9 cellular contexts compared by ENCODE assay signal in the genomic region with DNA sequence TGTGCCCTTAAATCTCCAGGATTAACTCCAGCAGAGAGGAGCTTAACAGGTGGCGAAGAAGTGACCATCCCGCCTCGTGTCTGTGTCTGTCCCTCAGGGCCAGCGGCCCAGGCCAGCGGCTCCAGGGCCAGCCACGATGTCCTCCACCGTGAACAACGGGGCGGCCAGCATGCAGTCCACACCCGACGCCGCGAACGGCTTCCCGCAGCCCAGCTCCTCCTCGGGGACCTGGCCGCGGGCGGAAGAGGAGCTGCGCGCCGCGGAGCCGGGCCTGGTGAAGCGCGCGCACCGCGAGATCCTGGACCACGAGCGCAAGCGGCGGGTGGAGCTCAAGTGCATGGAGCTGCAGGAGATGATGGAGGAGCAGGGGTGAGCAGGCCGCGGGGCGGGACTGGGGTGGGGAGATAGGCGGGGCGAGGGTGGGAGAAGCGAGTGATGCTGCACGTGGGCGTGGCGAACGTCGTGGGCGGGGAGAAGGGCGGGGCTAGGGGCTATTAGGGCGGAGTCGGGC. TPM values are rescaled to one million over a fixed set of nuclear protein-coding genes. Genes with fewer than 3 reads are reported as not detected.
DNase-seq lines count a peak whose midpoint lies in the region; ATAC-seq and TF ChIP-seq lines count a peak whose summit lies in the region.
"Had no signal": no experiment of that assay in that cellular context is flagged by ENCODE, and none has a peak within 500 bp of the region (broad histone marks: within the 10 kb centered on the region; RNA-seq: fewer than 3 reads in every experiment).

No MANE protein-coding gene starts in this region.

- no peak overlapping the region for H3K27ac Mint-ChIP-seq in T-helper 17 cell

- peaks cover 5% of the 10 kb centered on the region for H3K27me3 ChIP-seq in HL-60 (ENCODE audit: insufficient read depth, poor library complexity, severe bottlenecking)
- H3K27me3 ChIP-seq in right cardiac atrium (ENCODE audit: control insufficient read depth, insufficient read depth): no peaks in the 10 kb centered on the region

- H3K4me3 Mint-ChIP-seq in T-helper 17 cell: peak overlapping the region; percentile 74

- H3K27ac ChIP-seq in HL-60 (replicated peaks) (no peak overlapping the region), right cardiac atrium (ENCODE audit: low read length) (no peak overlapping the region)

- no peaks in the 10 kb centered on the region for H3K4me1 ChIP-seq in right cardiac atrium (ENCODE audit: control insufficient read depth, insufficient read depth, low read length)

- H3K27me3 Mint-ChIP-seq in T-helper 17 cell: peaks cover 47% of the 10 kb centered on the region

- no peaks in the 10 kb centered on the region for H3K4me1 Mint-ChIP-seq in T-helper 17 cell

- intact Hi-C loops in right cardiac atrium (cut with DNase I) (no loop called here), sciatic nerve (cut with DNase I) (no loop called here)

- peak; percentile 92 for ATAC-seq in T-helper 17 cell
- peak; percentile 89 to 95 for ATAC-seq in right cardiac atrium
- peak; percentile 88 for ATAC-seq in sciatic nerve
- ATAC-seq in GM19395 (IDR thresholded peaks at IDR 0.05; ENCODE audit: unreplicated experiment): no peak
- ATAC-seq in GM21786 (IDR thresholded peaks at IDR 0.05; ENCODE audit: unreplicated experiment): no peak

- DNase-seq in DMS53 treated with DMSO at 0.1 percent for 48 hours (lab: John Stamatoyannopoulos, UW; ENCODE audit: unreplicated experiment) (peak; percentile 93), HL-60 (ENCODE audit: low read depth in 1 of 2, low spot score in 1 of 2) (peak; percentile 44 to 45), T-helper 17 cell (peak; percentile 31 to 51 (median 42)), amygdala (lab: John Stamatoyannopoulos, UW) (peak in 49 of 56 donors; percentile 7 to 81 (median 58)), right cardiac atrium (peak; percentile 77 to 89 (median 82)), sciatic nerve (ENCODE audit: low spot score) (peak; percentile 81)

- H3K4me3 ChIP-seq in HL-60 (replicated peaks; ENCODE audit: insufficient read depth, low read length) (peak overlapping the region; percentile 15), right cardiac atrium (ENCODE audit: low read length) (no peak overlapping the region)

- WGBS in right cardiac atrium: 4% methylated on average over 48 of the region's 48 CpGs

- TF ChIP-seq CTCF in HL-60 (IDR thresholded peaks at IDR 0.05; ENCODE audit: insufficient read depth, low read length): no peak

- H3K36me3 Mint-ChIP-seq in T-helper 17 cell (ENCODE audit: low read depth): peaks cover 7% of the 10 kb centered on the region

- H3K9me3 ChIP-seq in T-helper 17 cell (ENCODE audit: control insufficient read depth, low read length, poor library complexity, severe bottlenecking): no peaks in the 10 kb centered on the region
- H3K9me3 ChIP-seq in right cardiac atrium (ENCODE audit: control insufficient read depth, low read length): no peaks in the 10 kb centered on the region

RNA-seq across cellular contexts. Expression of a gene that starts 33.3 kb away (rescaled TPM):
- total RNA-seq in T-helper 17 cell: not detected
- 10 to 100 TPM; 20.6 to 25.2 (median 23.4) TPM for total RNA-seq in right cardiac atrium
- polyA plus RNA-seq in right cardiac atrium: 52.8 TPM
- 2.9 TPM for total RNA-seq in sciatic nerve
- total RNA-seq: T-helper 1 cell treated with Interleukin-12 subunit alpha and Interleukin-12 subunit beta and Interleukin-4 antibody, amounts not matched to agents 30 ng/mL and 1 ng/mL, for 36 hours had no signal

Comparison
In these comparisons a context has a peak if more than half of its experiments do, and no peak if none do; other contexts are left out.
1. DNase-seq: peak in every context shown above with its lines; median percentile 93 in DMS53 treated with DMSO at 0.1 percent for 48 hours; 82 in right cardiac atrium; 81 in sciatic nerve; 58 in amygdala; 44 in HL-60; 42 in T-helper 17 cell.
2. ATAC-seq: peak in T-helper 17 cell (single experiment), right cardiac atrium (2 of 2) and sciatic nerve (single experiment); none in GM19395 (single experiment) and GM21786 (single experiment).